Comparison of ENCODE assay signal across 1 cellular context in genomic region chr4:122776916-122777315, GRCh38.
TF ChIP-seq lines count a peak whose summit lies in the region.

No MANE protein-coding gene starts in this region.

TF ChIP-seq in HepG2, 621 proteins besides CTCF, POLR2A, EP300 and RAD21:
- no peak for TF ChIP-seq TFAP4 (IDR thresholded peaks at IDR 0.05; ENCODE audit: borderline replicate concordance, low read depth)
- peak; percentile 78; the same call in 1 of the 2 replicates for TF ChIP-seq TP53 (CRISPR knock-in tag; conservative IDR thresholded peaks at IDR 0.05)
